13 cellular contexts compared by ENCODE assay signal in the genomic region with DNA sequence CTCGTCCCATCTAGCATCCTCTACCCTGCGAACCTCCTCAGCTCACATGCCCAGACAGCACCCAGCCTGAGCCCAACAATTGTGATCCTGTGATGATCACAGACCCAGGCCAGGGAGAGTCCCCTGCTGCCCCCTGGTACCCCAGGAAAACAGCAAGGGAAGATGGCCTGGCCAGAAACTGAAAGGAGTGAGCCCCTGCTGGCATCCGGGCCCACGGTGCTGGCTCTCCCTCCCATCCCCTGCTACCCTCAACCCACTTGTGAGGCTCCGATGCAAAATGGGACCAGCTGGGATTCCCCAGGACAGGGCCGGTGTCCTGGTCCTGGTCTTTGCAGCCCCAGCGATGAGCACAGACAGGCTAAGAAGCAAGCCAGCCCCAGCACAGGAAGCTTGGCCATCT. TPM values are rescaled to one million over a fixed set of nuclear protein-coding genes. Genes with fewer than 3 reads are reported as not detected.
A peak's percentile ranks its signal among the peaks of the same experiment; 100 is the strongest.
DNase-seq lines count a peak whose midpoint lies in the region; ATAC-seq and TF ChIP-seq lines count a peak whose summit lies in the region.
"Had no signal": no experiment of that assay in that cellular context is flagged by ENCODE, and none has a peak within 500 bp of the region (broad histone marks: within the 10 kb centered on the region; RNA-seq: fewer than 3 reads in every experiment).

No MANE protein-coding gene starts in this region.

- H3K4me1 ChIP-seq in sigmoid colon = peaks cover 0 to 98% (median 90%) of the 10 kb centered on the region in 4 donors

- H3K9me3 ChIP-seq in T-helper 17 cell (ENCODE audit: control insufficient read depth, low read length, poor library complexity, severe bottlenecking) (no peaks in the 10 kb centered on the region), sigmoid colon (no peaks in the 10 kb centered on the region)
- H3K9me3 ChIP-seq: tibial nerve had no signal

- H3K27me3 Mint-ChIP-seq in activated CD4-positive, alpha-beta T cell treated with anti-CD3 and anti-CD28 coated beads, Interleukin-2, amount 10 ng/mL, durations not matched to agents 24 days and 14 days = no peaks in the 10 kb centered on the region
- H3K27me3 Mint-ChIP-seq in T-helper 17 cell (no peaks in the 10 kb centered on the region), endothelial cell (ENCODE audit: unreplicated experiment) (peaks cover 12% of the 10 kb centered on the region)

- H3K4me3 Mint-ChIP-seq in activated CD4-positive, alpha-beta T cell treated with anti-CD3 and anti-CD28 coated beads, Interleukin-2, amount 10 ng/mL, durations not matched to agents 24 days and 14 days = peak overlapping the region; percentile 48
- H3K4me3 Mint-ChIP-seq in T-helper 17 cell = peak overlapping the region; percentile 31
- H3K4me3 Mint-ChIP-seq in endothelial cell (ENCODE audit: unreplicated experiment) = peak overlapping the region; percentile 59

- no peaks in the 10 kb centered on the region for H3K27me3 ChIP-seq in sigmoid colon
- H3K27me3 ChIP-seq: tibial nerve had no signal

- H3K27ac Mint-ChIP-seq in activated CD4-positive, alpha-beta T cell treated with anti-CD3 and anti-CD28 coated beads, Interleukin-2, amount 10 ng/mL, durations not matched to agents 24 days and 14 days = peak overlapping the region; percentile 51
- H3K27ac Mint-ChIP-seq in T-helper 17 cell (peak overlapping the region; percentile 99), endothelial cell (ENCODE audit: unreplicated experiment) (peak overlapping the region; percentile 42)

- intact Hi-C loops in activated CD4-positive, alpha-beta T cell treated with anti-CD3 and anti-CD28 coated beads, Interleukin-2, amount 10 ng/mL, durations not matched to agents 24 days and 14 days (cut with micrococcal nuclease) = loop anchor here (2.0 to 10.0 kb wide), 3 partner anchors 15 to 139 kb away; partner anchors contain the start of gene RANBP3
- intact Hi-C loops in sigmoid colon (cut with DNase I) = no loop called here

- TF ChIP-seq EP300 in sigmoid colon (IDR thresholded peaks at IDR 0.05) = no peak

- H3K9me3 Mint-ChIP-seq in activated CD4-positive, alpha-beta T cell treated with anti-CD3 and anti-CD28 coated beads, Interleukin-2, amount 10 ng/mL, durations not matched to agents 24 days and 14 days = no peaks in the 10 kb centered on the region
- no peaks in the 10 kb centered on the region for H3K9me3 Mint-ChIP-seq in endothelial cell (ENCODE audit: unreplicated experiment)

- WGBS in sigmoid colon, 2 donors = 92 to 96% methylated on average over 7 of the region's 7 CpGs

- peak overlapping the region; percentile 71 to 89 (median 84) for H3K27ac ChIP-seq in sigmoid colon
- H3K27ac ChIP-seq: PC-9 had no signal

- no peak for TF ChIP-seq CTCF in endothelial cell (IDR thresholded peaks at IDR 0.05; ENCODE audit: unreplicated experiment)
- TF ChIP-seq CTCF in sigmoid colon (IDR thresholded peaks at IDR 0.05) = no peak
- no peak for TF ChIP-seq CTCF in omental fat pad (IDR thresholded peaks at IDR 0.05)

- H3K36me3 ChIP-seq in sigmoid colon = no peaks in the 10 kb centered on the region

- peaks cover 69% of the 10 kb centered on the region for H3K4me1 Mint-ChIP-seq in activated CD4-positive, alpha-beta T cell treated with anti-CD3 and anti-CD28 coated beads, Interleukin-2, amount 10 ng/mL, durations not matched to agents 24 days and 14 days
- peaks cover 70% of the 10 kb centered on the region for H3K4me1 Mint-ChIP-seq in T-helper 17 cell
- peaks cover 77% of the 10 kb centered on the region for H3K4me1 Mint-ChIP-seq in endothelial cell (ENCODE audit: unreplicated experiment)

- no peak overlapping the region for H3K4me3 ChIP-seq in sigmoid colon
- H3K4me3 ChIP-seq: PC-9, tibial nerve had no signal

- no peak for DNase-seq in activated CD4-positive, alpha-beta T cell treated with anti-CD3 and anti-CD28 coated beads, Interleukin-2, amount 10 ng/mL, durations not matched to agents 24 days and 14 days
- no peak for DNase-seq in activated CD4-positive, alpha-beta T cell treated with anti-CD3 and anti-CD28 coated beads, Interleukin-2, amount 50 U/mL, for 4 hours
- no peak for DNase-seq in T-helper 17 cell
- no peak for DNase-seq in endothelial cell (ENCODE audit: low spot score)
- no peak for DNase-seq in sigmoid colon
- DNase-seq in omental fat pad (ENCODE audit: low spot score) = no peak
- DNase-seq: effector CD4-positive, alpha-beta T cell; NCI-H1105; NCI-H345; PC-9 had no signal

- no peak for TF ChIP-seq POLR2A in sigmoid colon (IDR thresholded peaks at IDR 0.05)

- ATAC-seq in T-helper 17 cell = no peak
- no peak for ATAC-seq in HG02678 (IDR thresholded peaks at IDR 0.05; ENCODE audit: unreplicated experiment)
- no peak for ATAC-seq in HG03469 (IDR thresholded peaks at IDR 0.05; ENCODE audit: unreplicated experiment)
- no peak for ATAC-seq in omental fat pad (ENCODE audit: low FRiP score)

- H3K36me3 Mint-ChIP-seq in activated CD4-positive, alpha-beta T cell treated with anti-CD3 and anti-CD28 coated beads, Interleukin-2, amount 10 ng/mL, durations not matched to agents 24 days and 14 days (ENCODE audit: low read depth) = peaks cover 15% of the 10 kb centered on the region
- H3K36me3 Mint-ChIP-seq in T-helper 17 cell (ENCODE audit: low read depth) = peaks cover 2% of the 10 kb centered on the region
- peaks cover 8% of the 10 kb centered on the region for H3K36me3 Mint-ChIP-seq in endothelial cell (ENCODE audit: low read depth, unreplicated experiment)

RNA-seq across cellular contexts. Expression of gene RANBP3, which starts 14.1 kb away (rescaled TPM):
- total RNA-seq in activated CD4-positive, alpha-beta T cell treated with anti-CD3 and anti-CD28 coated beads, Interleukin-2, amount 10 ng/mL, durations not matched to agents 24 days and 14 days = 105 and 114 TPM in 2 replicates
- total RNA-seq in T-helper 17 cell (10 to 100 TPM; 76.8 to 86.9 TPM), endothelial cell (ENCODE audit: unreplicated experiment) (69.5 TPM), sigmoid colon (10 to 100 TPM; 63.1 to 86.4 (median 82.7) TPM), omental fat pad (10 to 100 TPM; 43.8 to 60.1 (median 45.9) TPM)
- 10 to 100 TPM; 27.0 to 47.5 (median 27.6) TPM for polyA plus RNA-seq in sigmoid colon

RNA-seq across cellular contexts. Expression of gene CAPS, which starts 49.8 kb away (rescaled TPM):
- 4.0 and 4.1 TPM in 2 replicates for total RNA-seq in activated CD4-positive, alpha-beta T cell treated with anti-CD3 and anti-CD28 coated beads, Interleukin-2, amount 10 ng/mL, durations not matched to agents 24 days and 14 days
- total RNA-seq in T-helper 17 cell (10 to 100 TPM; 41.0 to 47.1 TPM), endothelial cell (ENCODE audit: unreplicated experiment) (9.3 TPM), sigmoid colon (10 to 100 TPM in 2 of 4 donors, 1 to 10 TPM in 2; 4.9 to 18.6 (median 9.7) TPM), omental fat pad (1 to 10 TPM; 2.3 to 9.0 (median 4.6) TPM)
- polyA plus RNA-seq in sigmoid colon = 10 to 100 TPM in 1 of 3 donors, 1 to 10 TPM in 2; 3.6 to 13.7 (median 3.7) TPM

RNA-seq across cellular contexts. Expression of gene VMAC, which starts 59.2 kb away (rescaled TPM):
- 2.7 and 3.2 TPM in 2 replicates for total RNA-seq in activated CD4-positive, alpha-beta T cell treated with anti-CD3 and anti-CD28 coated beads, Interleukin-2, amount 10 ng/mL, durations not matched to agents 24 days and 14 days
- total RNA-seq in T-helper 17 cell (10 to 100 TPM; 24.6 TPM), endothelial cell (ENCODE audit: unreplicated experiment) (8.9 TPM), sigmoid colon (10 to 100 TPM in 1 of 4 donors, 1 to 10 TPM in 3; 6.1 to 14.4 (median 8.1) TPM), omental fat pad (10 to 100 TPM in 1 of 4 donors, 1 to 10 TPM in 3; 2.0 to 10.4 (median 4.6) TPM)
- 1 to 10 TPM; 1.6 to 6.4 (median 2.4) TPM for polyA plus RNA-seq in sigmoid colon

Comparison
In these comparisons a context has a peak if more than half of its experiments do, and no peak if none do; other contexts are left out.
1. H3K27ac Mint-ChIP-seq: peak in every context shown above with its lines; median percentile 99 in T-helper 17 cell; 51 in activated CD4-positive, alpha-beta T cell treated with anti-CD3 and anti-CD28 coated beads, Interleukin-2, amount 10 ng/mL, durations not matched to agents 24 days and 14 days; 42 in endothelial cell.